In genomic region chr13:50410921-50411712, GRCh38 we compare ENCODE assay signal across 9 cellular contexts.
DNase-seq lines count a peak whose midpoint lies in the region; ATAC-seq and TF ChIP-seq lines count a peak whose summit lies in the region.
"Had no signal": no experiment of that assay in that cellular context is flagged by ENCODE, and none has a peak within 500 bp of the region (broad histone marks: within the 10 kb centered on the region; RNA-seq: fewer than 3 reads in every experiment).

No MANE protein-coding gene starts in this region.

- TF ChIP-seq CTCF in Panc1 (IDR thresholded peaks at IDR 0.05) (no peak), osteoblast (IDR thresholded peaks at IDR 0.05; ENCODE audit: extremely low read depth, low read depth, low read length) (no peak)

- H4K20me1 ChIP-seq in osteoblast (ENCODE audit: insufficient read depth, low read length), result no peaks in the 10 kb centered on the region

- H3K79me2 ChIP-seq in osteoblast (ENCODE audit: insufficient read depth, low read length), result no peaks in the 10 kb centered on the region

- CTCF ChIA-PET in Panc1 (lab: Charles Lee), result no interaction called here

- no TSS peak for BruUV-seq in Panc1 (replicated peaks; lab: Mats Ljungman, UMichigan)

- POLR2A ChIA-PET in Panc1 (lab: Charles Lee), result no interaction called here

- H3K4me3 ChIP-seq in Panc1 (ENCODE audit: low read depth in 2 of 2, low read length in 2 of 2), result no peak overlapping the region
- no peak overlapping the region for H3K4me3 ChIP-seq in osteoblast (ENCODE audit: insufficient read depth, low read length)

- H3K4me2 ChIP-seq in osteoblast (ENCODE audit: insufficient read depth, low read length), result peak overlapping the region; percentile 63

- DNase-seq in GM03348 (ENCODE audit: low spot score) (peak; percentile 82), Panc1 (ENCODE audit: low read depth, low spot score) (peak; percentile 32), fibroblast of gingiva (ENCODE audit: low read depth) (peak; percentile 35), osteoblast (ENCODE audit: insufficient read length, low spot score, missing footprints) (peak; percentile 82), NCI-H128 (lab: John Stamatoyannopoulos, UW; ENCODE audit: unreplicated experiment) (no peak)
- no peak for DNase-seq in activated T-cell treated with anti-CD3 and anti-CD28 coated beads, Interleukin-2, amount 50 U/mL, for 1 hour
- DNase-seq: immature natural killer cell had no signal

- in situ Hi-C loops in Panc1 (cut with HindIII; ENCODE audit: low pct_unique_long_range_greater_than_20kb, low sequenced_read_pairs), result no loop called here

- H3K27ac ChIP-seq in Panc1 (ENCODE audit: low read length), result peak overlapping the region; percentile 76
- peak overlapping the region; percentile 65 for H3K27ac ChIP-seq in osteoblast (ENCODE audit: low read depth, low read length)

- peak overlapping the region; percentile 15 for H2AFZ ChIP-seq in osteoblast (ENCODE audit: low read length)

- H3K27me3 ChIP-seq in Panc1 (ENCODE audit: control insufficient read depth, insufficient read depth, low read length) (no peaks in the 10 kb centered on the region), osteoblast (ENCODE audit: insufficient read depth, low read length) (no peaks in the 10 kb centered on the region)

- peak; percentile 94 for ATAC-seq in Panc1
- ATAC-seq in GM18867 (IDR thresholded peaks at IDR 0.05; ENCODE audit: unreplicated experiment), result no peak
- ATAC-seq in HG03457 (IDR thresholded peaks at IDR 0.05; ENCODE audit: unreplicated experiment), result no peak

- no peaks in the 10 kb centered on the region for H3K36me3 ChIP-seq in Panc1 (ENCODE audit: control insufficient read depth, insufficient read depth, low read length)
- H3K36me3 ChIP-seq in osteoblast (ENCODE audit: insufficient read depth, low read length), result no peaks in the 10 kb centered on the region

- H3K4me1 ChIP-seq in Panc1 (ENCODE audit: control insufficient read depth, insufficient read depth, low read length), result peaks cover 22% of the 10 kb centered on the region
- H3K4me1 ChIP-seq in osteoblast (ENCODE audit: insufficient read depth, low read length), result peaks cover 25% of the 10 kb centered on the region

- intact Hi-C loops in Panc1 (cut with micrococcal nuclease; ENCODE audit: unreplicated experiment), result no loop called here

- no peaks in the 10 kb centered on the region for H3K9me3 ChIP-seq in Panc1 (ENCODE audit: control insufficient read depth, insufficient read depth, low read depth, low read length)
- no peaks in the 10 kb centered on the region for H3K9me3 ChIP-seq in osteoblast (ENCODE audit: low read depth, low read length)

Comparison
In these comparisons a context has a peak if more than half of its experiments do, and no peak if none do; other contexts are left out.
1. DNase-seq: peak in GM03348 (single experiment), Panc1 (single experiment), fibroblast of gingiva (single experiment) and osteoblast (single experiment); none in NCI-H128 (single experiment) and activated T-cell treated with anti-CD3 and anti-CD28 coated beads, Interleukin-2, amount 50 U/mL, for 1 hour (single experiment).